20 cellular contexts compared by ENCODE assay signal in genomic region chr2:153214349-153214748, GRCh38.
"Had no signal": no experiment of that assay in that cellular context is flagged by ENCODE, and none has a peak within 500 bp of the region (broad histone marks: within the 10 kb centered on the region; RNA-seq: fewer than 3 reads in every experiment).

No MANE protein-coding gene starts in this region.

- DNase-seq: KBM-7; MV-4-11; NCI-H1048; NCI-H1105; NCI-H1417; NCI-H1436 treated with DMSO at 0.1 percent for 48 hours; NCI-H187; NCI-H2029; NCI-H2081 treated with DMSO at 0.1 percent for 48 hours; NCI-H2227 treated with DMSO at 0.1 percent for 48 hours; NCI-H524; NCI-H69; NCI-H774; NK-92 treated with Interleukin-12 subunit alpha and Interleukin-12 subunit beta, amount 100 ng/mL, for 24 hours; PC-3; SHP77; SK-N-SH; SW 1271; T-cell had no signal

- ATAC-seq: Panc1, PC-3, T-cell had no signal
